In genomic region chr20:33488661-33489494, GRCh38 we compare ENCODE assay signal across 8 cellular contexts. TPM values are rescaled to one million over a fixed set of nuclear protein-coding genes. Genes with fewer than 3 reads are reported as not detected.
DNase-seq lines count a peak whose midpoint lies in the region; ATAC-seq and TF ChIP-seq lines count a peak whose summit lies in the region.
"Not testable (repeated sequence)": the region's sequence is repeated elsewhere in the genome, so short reads cannot be mapped to it uniquely, and the experiment has no call there.

No MANE protein-coding gene starts in this region.

- CTCF ChIA-PET in CD8-positive, alpha-beta T cell (lab: Charles Lee): interaction anchor here (1.1 to 2.8 kb wide), 3 partner anchors 32 to 179 kb away, joined by 4 to 11 read pairs (median 4); no protein-coding TSS in a partner anchor
- CTCF ChIA-PET in activated B cell treated with CpG ODN at 0.5 μM for 24 hours (lab: Charles Lee): interaction anchor here (1.3 to 1.5 kb wide), 2 partner anchors 66 to 179 kb away, joined by 5 to 10 read pairs; partner anchors contain the start of gene ACTL10

- not testable (repeated sequence) for H3K36me3 ChIP-seq in CD8-positive, alpha-beta T cell (ENCODE audit: insufficient read depth, low read length); KMS-11 (ENCODE audit: insufficient read depth); body of pancreas (replicated peaks in 1 of 2; ENCODE audit: insufficient read depth in 1 of 2, low read depth in 2 of 2); lung (ENCODE audit: control insufficient read depth in 2 of 2, insufficient read depth in 2 of 2, low read length in 2 of 2); tibial artery

- 93 to 96% methylated on average over 32 of the region's 32 CpGs for WGBS in body of pancreas, 2 donors
- WGBS in lung, 2 donors: 94 to 96% methylated on average over 32 of the region's 32 CpGs

- H3K4me1 ChIP-seq in CD8-positive, alpha-beta T cell (ENCODE audit: insufficient read depth, low read length): peaks cover 11% of the 10 kb centered on the region
- H3K4me1 ChIP-seq in KMS-11 (ENCODE audit: low read depth, poor library complexity, severe bottlenecking): peaks cover 25% of the 10 kb centered on the region
- H3K4me1 ChIP-seq in body of pancreas: peaks cover 11% of the 10 kb centered on the region
- not testable (repeated sequence) for H3K4me1 ChIP-seq in lung (ENCODE audit: control insufficient read depth in 2 of 2, insufficient read depth in 2 of 2, low read length in 2 of 2)
- peaks cover 0 to 20% (median 13%) of the 10 kb centered on the region in 4 donors for H3K4me1 ChIP-seq in tibial artery

- peaks cover 19% of the 10 kb centered on the region for H3K4me1 Mint-ChIP-seq in CD8-positive, alpha-beta T cell (ENCODE audit: low read depth)
- peaks cover 14% of the 10 kb centered on the region for H3K4me1 Mint-ChIP-seq in activated B cell treated with CpG ODN at 0.5 μM for 24 hours

- intact Hi-C loops in CD8-positive, alpha-beta T cell (cut with DNase I, micrococcal nuclease): loop anchor here (1.0 to 5.0 kb wide), 6 partner anchors 45 to 623 kb away; partner anchors contain the start of genes CDK5RAP1 (in 1 of the 2), CHMP4B (in 1 of the 2), EIF2S2 (in 1 of the 2) and PXMP4 (in 1 of the 2)
- intact Hi-C loops in activated B cell treated with CpG ODN at 0.5 μM for 24 hours (cut with micrococcal nuclease) (loop anchor here (1.0 kb wide), 4 partner anchors 46 to 322 kb away; partner anchors contain the start of genes CHMP4B, E2F1 and SNTA1), tibial artery (cut with DNase I; ENCODE audit: low total_unique reads) (loop anchor here (10.0 kb wide), 1 partner anchor 176 kb away; the partner anchor contains the start of genes ACTL10 and C20orf144)
- intact Hi-C loops in body of pancreas (cut with DNase I); posterior vena cava (cut with DNase I): not testable (repeated sequence)

- H3K27me3 ChIP-seq in CD8-positive, alpha-beta T cell (ENCODE audit: insufficient read depth, low read length); KMS-11 (ENCODE audit: insufficient read depth, low read depth); body of pancreas; lung (ENCODE audit: control insufficient read depth, insufficient read depth); tibial artery: not testable (repeated sequence)

- peak overlapping the region; percentile 96 for H3K4me2 ChIP-seq in KMS-11

- POLR2A ChIA-PET in CD8-positive, alpha-beta T cell (lab: Charles Lee): interaction anchor here (0.6 to 2.2 kb wide), 15 partner anchors 12 to 1760 kb away, joined by 3 to 25 read pairs (median 6); partner anchors contain the start of genes ACTL10, C20orf144, CDK5RAP1 and EIF2S2
- POLR2A ChIA-PET in activated B cell treated with CpG ODN at 0.5 μM for 24 hours (lab: Charles Lee): interaction anchor here (0.5 to 2.6 kb wide), 19 partner anchors 8 to 623 kb away, joined by 3 to 23 read pairs (median 5); partner anchors contain the start of genes ACTL10, CDK5RAP1, EIF2S2 and RALY

- H3K9me3 Mint-ChIP-seq in CD8-positive, alpha-beta T cell; activated B cell treated with CpG ODN at 0.5 μM for 24 hours: not testable (repeated sequence)

- H2AFZ ChIP-seq in KMS-11 (ENCODE audit: low read depth): peak overlapping the region; percentile 94

- peak overlapping the region; percentile 8 for H3K4me3 Mint-ChIP-seq in CD8-positive, alpha-beta T cell
- peak overlapping the region; percentile 41 for H3K4me3 Mint-ChIP-seq in activated B cell treated with CpG ODN at 0.5 μM for 24 hours

- TF ChIP-seq POLR2A in body of pancreas (IDR thresholded peaks at IDR 0.05): not testable (repeated sequence)

- ATAC-seq in CD8-positive, alpha-beta T cell; activated B cell treated with CpG ODN at 0.5 μM for 24 hours (ENCODE audit: low read depth); body of pancreas; lung (ENCODE audit: insufficient read depth, low FRiP score): not testable (repeated sequence)

- not testable (repeated sequence) for H4K20me1 ChIP-seq in KMS-11 (ENCODE audit: insufficient read depth)

- H3K27me3 Mint-ChIP-seq in CD8-positive, alpha-beta T cell (ENCODE audit: low read depth); activated B cell treated with CpG ODN at 0.5 μM for 24 hours: not testable (repeated sequence)

- H3K36me3 Mint-ChIP-seq in CD8-positive, alpha-beta T cell; activated B cell treated with CpG ODN at 0.5 μM for 24 hours (ENCODE audit: low read depth): not testable (repeated sequence)

- not testable (repeated sequence) for H3K9me3 ChIP-seq in CD8-positive, alpha-beta T cell (ENCODE audit: low read length); body of pancreas; lung (ENCODE audit: control insufficient read depth in 2 of 2, insufficient read depth in 1 of 2, low read length in 1 of 2); tibial artery

- H3K27ac ChIP-seq in CD8-positive, alpha-beta T cell (ENCODE audit: low read depth, low read length): peak overlapping the region; percentile 97
- H3K27ac ChIP-seq in KMS-11 (peak overlapping the region; percentile 67), body of pancreas (peak overlapping the region in 3 of 4 donors; percentile 88 to 96 (median 93)), lung (ENCODE audit: low read depth in 1 of 2, low read length in 1 of 2) (peak overlapping the region; percentile 31 to 62), tibial artery (peak overlapping the region; percentile 86 to 93)

- not testable (repeated sequence) for H3K4me3 ChIP-seq in CD8-positive, alpha-beta T cell (ENCODE audit: low read depth, low read length); KMS-11 (IDR thresholded peaks at IDR 0.05; ENCODE audit: insufficient read depth, low read depth, low read length); body of pancreas; lung
- H3K4me3 ChIP-seq in fibroblast of pulmonary artery (replicated peaks; ENCODE audit: low read depth, low read length) (peak overlapping the region; percentile 64), tibial artery (peak overlapping the region; percentile 79 to 88)

- H3K9ac ChIP-seq in KMS-11: peak overlapping the region; percentile 79

- TF ChIP-seq CTCF in CD8-positive, alpha-beta T cell (IDR thresholded peaks at IDR 0.05); KMS-11 (conservative IDR thresholded peaks at IDR 0.05; ENCODE audit: low read depth, low read length); activated B cell treated with CpG ODN at 0.5 μM for 24 hours (IDR thresholded peaks at IDR 0.05); body of pancreas (IDR thresholded peaks at IDR 0.05); fibroblast of pulmonary artery (IDR thresholded peaks at IDR 0.05; ENCODE audit: low read length, missing control alignments); lung (IDR thresholded peaks at IDR 0.05; ENCODE audit: control extremely low read depth, extremely low read depth); tibial artery (IDR thresholded peaks at IDR 0.05): not testable (repeated sequence)

- peaks cover 31% of the 10 kb centered on the region for H3K79me2 ChIP-seq in KMS-11 (ENCODE audit: insufficient read depth, low read depth)

- H3K27ac Mint-ChIP-seq in CD8-positive, alpha-beta T cell: peak overlapping the region; percentile 96
- peak overlapping the region; percentile 65 for H3K27ac Mint-ChIP-seq in activated B cell treated with CpG ODN at 0.5 μM for 24 hours

- not testable (repeated sequence) for DNase-seq in CD8-positive, alpha-beta T cell; activated B cell treated with CpG ODN at 0.5 μM for 24 hours; fibroblast of pulmonary artery (ENCODE audit: low read depth); lung (ENCODE audit: low spot score)
- DNase-seq in body of pancreas (peak in 1 of 4 donors; percentile 18), posterior vena cava (ENCODE audit: low spot score) (peak; percentile 68), tibial artery (peak in 1 of 2 donors; percentile 63)

RNA-seq across cellular contexts. Expression of gene CBFA2T2, which starts 1.0 kb away (rescaled TPM):
- 10 to 100 TPM; 12.5 to 13.7 TPM for total RNA-seq in CD8-positive, alpha-beta T cell
- total RNA-seq in activated B cell treated with CpG ODN at 0.5 μM for 24 hours (13.9 and 15.8 TPM in 2 replicates), body of pancreas (10 to 100 TPM; 10.6 to 12.5 TPM), lung (10 to 100 TPM; 10.8 to 19.1 TPM), posterior vena cava (10 to 100 TPM; 11.0 to 12.0 TPM)
- 1 to 10 TPM; 5.1 to 5.6 TPM for polyA plus RNA-seq in lung

RNA-seq across cellular contexts. Expression of gene SNTA1, which starts 45.3 kb away (rescaled TPM):
- total RNA-seq in CD8-positive, alpha-beta T cell: 1 to 10 TPM; 3.9 to 5.5 TPM
- total RNA-seq in activated B cell treated with CpG ODN at 0.5 μM for 24 hours: 1.7 and 2.0 TPM in 2 replicates
- total RNA-seq in body of pancreas: 10 to 100 TPM; 19.8 to 22.6 TPM
- total RNA-seq in lung: 1 to 10 TPM; 5.0 to 9.9 TPM
- 1 to 10 TPM; 3.7 to 8.6 TPM for polyA plus RNA-seq in lung
- total RNA-seq in posterior vena cava: 10 to 100 TPM; 40.1 to 44.7 TPM

Comparison
In these comparisons a context has a peak if more than half of its experiments do, and no peak if none do; other contexts are left out.
1. H3K27ac ChIP-seq: peak in every context shown above with its lines; median percentile 97 in CD8-positive, alpha-beta T cell; 93 in body of pancreas; 90 in tibial artery; 67 in KMS-11; 46 in lung.